ENCODE assay signal across 8 cellular contexts in the genomic region with DNA sequence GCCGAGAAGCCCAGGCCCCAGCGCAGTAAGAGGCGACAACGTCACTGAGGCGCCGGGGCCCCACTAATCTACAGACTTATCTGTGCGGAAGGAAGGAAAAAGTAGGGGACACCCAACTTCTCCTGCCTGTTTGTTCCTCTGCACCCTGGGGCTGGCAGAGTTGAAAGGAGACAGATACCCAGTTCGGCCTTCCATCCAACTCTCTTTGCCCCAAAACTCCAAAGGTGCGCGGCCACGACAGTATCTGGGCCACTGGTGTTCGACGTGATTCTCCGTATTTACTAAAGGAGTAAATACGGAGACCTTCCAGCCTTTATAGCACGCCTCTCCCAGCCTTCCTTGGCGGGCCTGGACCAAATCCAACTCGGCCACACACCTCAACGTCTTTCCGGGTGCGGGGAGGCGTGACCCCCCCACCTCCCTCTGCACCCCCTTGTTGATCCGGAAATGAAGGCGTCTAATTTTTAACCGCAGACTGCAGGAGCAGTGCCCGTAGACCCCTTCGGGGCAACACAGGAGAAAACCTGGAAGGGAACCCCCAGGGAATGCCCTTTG. TPM values are rescaled to one million over a fixed set of nuclear protein-coding genes. Genes with fewer than 3 reads are reported as not detected.
DNase-seq lines count a peak whose midpoint lies in the region; ATAC-seq and TF ChIP-seq lines count a peak whose summit lies in the region.

No MANE protein-coding gene starts in this region.

- H3K36me3 ChIP-seq in SJSA1, result peaks cover 68% of the 10 kb centered on the region
- H3K36me3 ChIP-seq in lower lobe of right lung, result peaks cover 23% of the 10 kb centered on the region
- H3K36me3 ChIP-seq in thymus (ENCODE audit: control insufficient read depth, insufficient read depth), result no peaks in the 10 kb centered on the region

- H3K4me3 ChIP-seq in SJSA1 (peak overlapping the region; percentile 99), cardiac fibroblast (replicated peaks in 1 of 2; ENCODE audit: low read depth in 2 of 2, low read length in 2 of 2) (peak overlapping the region; percentile 82 to 86), lower lobe of right lung (peak overlapping the region; percentile 90), thymus (ENCODE audit: low read length) (peak overlapping the region; percentile 59)

- ATAC-seq in lower lobe of right lung, result no peak
- ATAC-seq in GM18519 (IDR thresholded peaks at IDR 0.05; ENCODE audit: low FRiP score, unreplicated experiment), result no peak
- no peak for ATAC-seq in GM18909 (IDR thresholded peaks at IDR 0.05; ENCODE audit: poor library complexity, unreplicated experiment)

- H3K4me1 ChIP-seq in SJSA1 (replicated peaks), result peaks cover 58% of the 10 kb centered on the region
- peaks cover 50% of the 10 kb centered on the region for H3K4me1 ChIP-seq in lower lobe of right lung
- H3K4me1 ChIP-seq in thymus (ENCODE audit: control insufficient read depth, insufficient read depth, low read length), result peaks cover 23% of the 10 kb centered on the region

- peak; percentile 42 for DNase-seq in activated naive CD4-positive, alpha-beta T cell treated with Interleukin-2 at 50 U/mL for 16 hours
- DNase-seq in activated naive CD4-positive, alpha-beta T cell treated with anti-CD3 and anti-CD28 coated beads, Interleukin-2, amount 50 U/mL, for 16 hours, result no peak
- DNase-seq in SJSA1 (ENCODE audit: low read depth in 1 of 2, low spot score in 2 of 2) (peak; percentile 88 to 92), cardiac fibroblast (ENCODE audit: low read depth in 2 of 2) (no peak), lower lobe of right lung (peak; percentile 73)

- peak overlapping the region; percentile 80 for H3K27ac ChIP-seq in SJSA1
- peak overlapping the region; percentile 94 for H3K27ac ChIP-seq in lower lobe of right lung
- H3K27ac ChIP-seq in thymus (ENCODE audit: low read depth), result no peak overlapping the region

- 0 out of 2 replicates have a peak, but pooled peaks cover 2% of the 10 kb centered on the region for H3K9me3 ChIP-seq in SJSA1 (replicated peaks)
- H3K9me3 ChIP-seq in lower lobe of right lung, result no peaks in the 10 kb centered on the region
- H3K9me3 ChIP-seq in thymus (ENCODE audit: control insufficient read depth), result peaks cover 1% of the 10 kb centered on the region

- no peaks in the 10 kb centered on the region for H3K27me3 ChIP-seq in SJSA1 (replicated peaks)
- no peaks in the 10 kb centered on the region for H3K27me3 ChIP-seq in lower lobe of right lung (ENCODE audit: low read depth)
- H3K27me3 ChIP-seq in thymus (ENCODE audit: control insufficient read depth, insufficient read depth), result peaks cover 81% of the 10 kb centered on the region

- TF ChIP-seq CTCF in cardiac fibroblast (IDR thresholded peaks at IDR 0.05; ENCODE audit: low read depth, low read length), result no peak
- no peak for TF ChIP-seq CTCF in lower lobe of right lung (IDR thresholded peaks at IDR 0.05)

- intact Hi-C loops in lower lobe of right lung (cut with DNase I), result no loop called here

- WGBS in thymus, result under 1% methylated on average over 27 of the region's 27 CpGs

RNA-seq across cellular contexts. Expression of a gene that starts 1.6 kb away (rescaled TPM):
- total RNA-seq in SJSA1 (2014; rRNA removed; shearing (Covaris generic)), result 52.2 and 64.5 TPM in 2 replicates
- 63.4 TPM for total RNA-seq in lower lobe of right lung
- 7.8 TPM for polyA plus RNA-seq in thymus

Comparison
In these comparisons a context has a peak if more than half of its experiments do, and no peak if none do; other contexts are left out.
1. DNase-seq: peak in activated naive CD4-positive, alpha-beta T cell treated with Interleukin-2 at 50 U/mL for 16 hours (single experiment), SJSA1 (2 of 2) and lower lobe of right lung (single experiment); none in activated naive CD4-positive, alpha-beta T cell treated with anti-CD3 and anti-CD28 coated beads, Interleukin-2, amount 50 U/mL, for 16 hours (single experiment) and cardiac fibroblast (0 of 2).
2. Peak in every context shown above with its lines, with median percentiles within 50 percentile points of each other: H3K4me3 ChIP-seq.